Comparison of ENCODE assay signal across 27 cellular contexts in the genomic region with DNA sequence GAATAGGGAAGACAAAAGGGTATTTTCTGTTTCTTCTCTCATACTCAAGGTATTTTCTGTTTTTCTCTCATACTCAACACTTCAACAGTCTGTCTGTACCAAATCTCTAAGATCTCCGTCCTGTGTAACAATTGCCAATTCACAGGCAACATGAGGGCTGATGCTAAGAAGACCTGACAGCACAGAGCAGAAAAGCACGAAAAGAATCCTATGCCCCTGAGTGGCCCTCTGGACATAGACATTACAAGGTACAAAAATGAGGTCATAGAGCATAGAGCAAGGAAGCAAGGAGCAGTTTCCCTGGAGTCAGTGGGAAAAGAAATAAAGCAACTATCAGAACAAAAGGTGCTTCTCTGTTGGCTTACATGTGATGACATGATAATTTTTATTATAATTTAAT.
"Had no signal": no experiment of that assay in that cellular context is flagged by ENCODE, and none has a peak within 500 bp of the region (broad histone marks: within the 10 kb centered on the region; RNA-seq: fewer than 3 reads in every experiment).

No MANE protein-coding gene starts in this region.

- H3K4me2 ChIP-seq: neural progenitor cell had no signal

- H3K4me1 ChIP-seq: left lung, lower lobe of right lung, neural progenitor cell, parathyroid adenoma, psoas muscle, stomach, testis, thyroid gland, transverse colon, upper lobe of right lung had no signal

- H3K27ac ChIP-seq: left lung, lower lobe of right lung, neural progenitor cell, neutrophil, parathyroid adenoma, psoas muscle, skin epidermis, stomach, testis, thyroid gland, transverse colon, upper lobe of right lung had no signal

- DNase-seq: hypothalamus; immature natural killer cell; kidney; left colon; left lung; lower lobe of right lung; mammary epithelial cell; mesenchymal stem cell; naive thymus-derived CD8-positive, alpha-beta T cell; occipital lobe; psoas muscle; right cardiac atrium; stimulated activated CD4-positive, alpha-beta T cell treated with anti-CD3 and anti-CD28 coated beads, Interleukin-12 subunit alpha, Interleukin-12 subunit beta, amount 100 ng/mL, for 4 hours; stimulated activated CD4-positive, alpha-beta T cell treated with anti-CD3 and anti-CD28 coated beads, Interleukin-15, amount 100 ng/mL, for 24 hours; stimulated activated CD4-positive, alpha-beta T cell treated with anti-CD3 and anti-CD28 coated beads, Interleukin-2, amount 100 ng/mL, for 24 hours; stimulated activated CD4-positive, alpha-beta T cell treated with anti-CD3 and anti-CD28 coated beads, Interleukin-4, amount 100 ng/mL, for 1 hour; stimulated activated naive B cell treated with anti-CD40 and anti-IgM and Interleukin-4, amounts not matched to agents 10 μg/mL and 1 μg/mL and 100 μg/mL, for 72 hours; stimulated activated naive CD8-positive, alpha-beta T cell treated with anti-CD3 and anti-CD28 coated beads, Interleukin-15, Interleukin-2, amounts not matched to agents 100 U/mL and 50 U/mL, for 24 hours; stomach; testis; thyroid gland; transverse colon; upper lobe of right lung had no signal

- H3K27me3 ChIP-seq: left lung, neural progenitor cell, neutrophil, stomach, testis, thyroid gland, transverse colon, upper lobe of right lung had no signal

- H3K9me3 ChIP-seq: left lung, lower lobe of right lung, neutrophil, psoas muscle, testis, thyroid gland, transverse colon, upper lobe of right lung had no signal

- H3K4me3 ChIP-seq: left lung, lower lobe of right lung, neural progenitor cell, psoas muscle, skin epidermis, stomach, testis, thyroid gland, transverse colon, upper lobe of right lung had no signal

- H2AFZ ChIP-seq: neural progenitor cell, parathyroid adenoma had no signal

- H3K36me3 ChIP-seq: left lung, lower lobe of right lung, neural progenitor cell, neutrophil, stomach, thyroid gland, transverse colon, upper lobe of right lung had no signal

- H3K9ac ChIP-seq: neural progenitor cell, parathyroid adenoma had no signal

- H3K79me2 ChIP-seq: parathyroid adenoma had no signal
